Comparison of ENCODE assay signal across 7 cellular contexts in genomic region chr7:105224884-105225651, GRCh38.
A peak's percentile ranks its signal among the peaks of the same experiment; 100 is the strongest.
DNase-seq lines count a peak whose midpoint lies in the region; ATAC-seq, FAIRE-seq and TF ChIP-seq lines count a peak whose summit lies in the region.

No MANE protein-coding gene starts in this region.

- peak; percentile 96 for ATAC-seq in GM21381 (IDR thresholded peaks at IDR 0.05; ENCODE audit: unreplicated experiment)

- dilution Hi-C loops in keratinocyte (cut with MboI; ENCODE audit: extremely low pct_ligation_motif_present, low sequenced_read_pairs), result no loop called here

- no peaks in the 10 kb centered on the region for H4K20me1 ChIP-seq in keratinocyte (ENCODE audit: control insufficient read depth, extremely low read depth, insufficient read depth, low read length)

- no peaks in the 10 kb centered on the region for H3K9me3 ChIP-seq in keratinocyte (ENCODE audit: control insufficient read depth, low read depth, low read length)

- H3K4me2 ChIP-seq in keratinocyte (ENCODE audit: control insufficient read depth, extremely low read depth, insufficient read depth, low read depth, low read length), result peak overlapping the region; percentile 96

- peak; percentile 91 for FAIRE-seq in keratinocyte (lab: Jason Lieb, UNC)

- peak overlapping the region; percentile 83 for H3K9ac ChIP-seq in keratinocyte (ENCODE audit: control insufficient read depth, extremely low read depth, insufficient read depth, low read length)

- H3K79me2 ChIP-seq in keratinocyte (ENCODE audit: control insufficient read depth, insufficient read depth, low read length), result peaks cover 62% of the 10 kb centered on the region

- H3K4me1 ChIP-seq in keratinocyte (ENCODE audit: control insufficient read depth, extremely low read depth, insufficient read depth, low read length), result peaks cover 50% of the 10 kb centered on the region

- H3K27ac ChIP-seq in keratinocyte (ENCODE audit: control insufficient read depth, insufficient read depth, low read length), result peak overlapping the region; percentile 99

- H2AFZ ChIP-seq in keratinocyte (ENCODE audit: control insufficient read depth, low read length), result no peak overlapping the region

- TF ChIP-seq CTCF in GM06990 (IDR thresholded peaks at IDR 0.05; ENCODE audit: insufficient read depth, low read length, poor library complexity, severe bottlenecking), result no peak
- no peak for TF ChIP-seq CTCF in keratinocyte (optimal IDR thresholded peaks at IDR 0.05 in 1 of 3, IDR thresholded peaks at IDR 0.05 in 1 of 3, conservative IDR thresholded peaks at IDR 0.05 in 1 of 3; ENCODE audit: extremely low read depth in 1 of 3, insufficient read depth in 2 of 3, low read length in 3 of 3)

- H3K36me3 ChIP-seq in GM06990 (ENCODE audit: control insufficient read depth, insufficient read depth, low read length) (no peaks in the 10 kb centered on the region), keratinocyte (ENCODE audit: control insufficient read depth in 2 of 2, extremely low read depth in 1 of 2, insufficient read depth in 2 of 2, low read length in 2 of 2) (no peaks in the 10 kb centered on the region)

- no peaks in the 10 kb centered on the region for H3K27me3 ChIP-seq in GM06990 (replicated peaks; ENCODE audit: control insufficient read depth, insufficient read depth, low read length)
- H3K27me3 ChIP-seq in keratinocyte (ENCODE audit: control insufficient read depth, extremely low read depth, insufficient read depth, low read length), result no peaks in the 10 kb centered on the region

- DNase-seq in GM06990 (ENCODE audit: extremely low read depth, insufficient read length), result peak; percentile 23
- peak; percentile 81 for DNase-seq in HS-5 (ENCODE audit: low read depth)
- DNase-seq in UCSD-AML1 (lab: John Stamatoyannopoulos, UW; ENCODE audit: unreplicated experiment), result peak; percentile 6
- DNase-seq in keratinocyte (ENCODE audit: low read depth, low spot score), result peak; percentile 76
- no peak for DNase-seq in posterior vena cava (ENCODE audit: low spot score)
- DNase-seq in cortex of kidney (lab: John Stamatoyannopoulos, UW), result no peak

- H3K4me3 ChIP-seq in GM06990 (replicated peaks; ENCODE audit: low read depth, low read length) (no peak overlapping the region), keratinocyte (ENCODE audit: control insufficient read depth in 2 of 3, extremely low read depth in 1 of 3, insufficient read depth in 2 of 3, low read depth in 1 of 3, low read length in 3 of 3) (peak overlapping the region in 2 of 3 experiments; percentile 54 to 62)

- intact Hi-C loops in posterior vena cava (cut with DNase I), result no loop called here

- no peaks in the 10 kb centered on the region for H3K9me1 ChIP-seq in keratinocyte (ENCODE audit: control insufficient read depth, extremely low read depth, insufficient read depth, low read length)

Comparison
In these comparisons a context has a peak if more than half of its experiments do, and no peak if none do; other contexts are left out.
1. DNase-seq: peak in GM06990 (single experiment), HS-5 (single experiment), UCSD-AML1 (single experiment) and keratinocyte (single experiment); none in posterior vena cava (single experiment) and cortex of kidney (single experiment).